Comparison of ENCODE assay signal across 17 cellular contexts in genomic region chr10:80769700-80770160, GRCh38.
"Had no signal": no experiment of that assay in that cellular context is flagged by ENCODE, and none has a peak within 500 bp of the region (broad histone marks: within the 10 kb centered on the region; RNA-seq: fewer than 3 reads in every experiment).

No MANE protein-coding gene starts in this region.

- H3K27me3 ChIP-seq: left lung had no signal

- H3K36me3 ChIP-seq: left lung had no signal

- H3K4me3 ChIP-seq: coronary artery, left lung had no signal

- H3K27ac Mint-ChIP-seq: nephron progenitor cell had no signal

- H3K27ac ChIP-seq: coronary artery, left lung had no signal

- H3K4me1 ChIP-seq: left lung had no signal

- H3K9me3 ChIP-seq: left lung had no signal

- ATAC-seq: activated T-cell treated with anti-CD3 and anti-CD28 coated beads, Interleukin-2, amount 50 U/mL, for 72 hours; left lung had no signal

- FAIRE-seq: kidney had no signal

- DNase-seq: activated CD4-positive, alpha-beta T cell treated with anti-CD3 and anti-CD28 coated beads, Interleukin-2, amount 50 U/mL, for 4 hours; activated CD4-positive, CD25-positive, alpha-beta regulatory T cell treated with anti-CD3 and anti-CD28 coated beads, Interleukin-2, amount 50 U/mL, for 72 hours; activated effector memory CD4-positive, alpha-beta T cell treated with anti-CD3 and anti-CD28 coated beads, Interleukin-2, amount 50 U/mL, for 16 hours; activated naive CD4-positive, alpha-beta T cell treated with anti-CD3 and anti-CD28 coated beads, Interleukin-2, amount 50 U/mL, for 16 hours; activated T-cell treated with anti-CD3 and anti-CD28 coated beads, Interleukin-2, amount 50 U/mL, for 72 hours; aorta; erythroblast; foreskin melanocyte; kidney; left lung; midbrain; nephron progenitor cell; occipital lobe; retina; stimulated activated naive CD4-positive, alpha-beta T cell; T1000 had no signal

- H3K4me3 Mint-ChIP-seq: activated T-cell treated with anti-CD3 and anti-CD28 coated beads, Interleukin-2, amount 50 U/mL, for 72 hours; nephron progenitor cell had no signal

- H3K9me3 Mint-ChIP-seq: activated T-cell treated with anti-CD3 and anti-CD28 coated beads, Interleukin-2, amount 50 U/mL, for 72 hours; nephron progenitor cell had no signal
